17 cellular contexts compared by ENCODE assay signal in the genomic region with DNA sequence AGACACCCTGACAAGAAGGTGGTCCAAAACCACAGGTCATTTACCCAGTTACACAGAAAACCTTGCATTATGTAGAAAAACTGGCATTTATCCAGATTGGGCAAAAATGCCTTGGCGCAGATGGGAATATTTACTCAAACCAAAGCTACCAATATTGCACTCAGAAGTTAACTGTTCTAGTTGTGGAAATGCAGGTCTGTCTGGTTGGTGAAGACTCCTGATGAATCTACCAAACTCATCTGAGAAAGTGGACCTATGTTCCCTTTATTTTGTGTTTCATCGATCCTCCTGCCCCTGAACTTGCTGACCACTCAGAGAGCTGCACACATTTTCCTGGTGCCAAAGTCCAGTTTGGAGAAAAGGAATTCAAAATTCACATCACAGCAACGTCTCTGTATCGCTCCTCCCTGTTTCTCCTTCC.
A peak's percentile ranks its signal among the peaks of the same experiment; 100 is the strongest.
DNase-seq lines count a peak whose midpoint lies in the region; ATAC-seq, FAIRE-seq and TF ChIP-seq lines count a peak whose summit lies in the region.
"Had no signal": no experiment of that assay in that cellular context is flagged by ENCODE, and none has a peak within 500 bp of the region (broad histone marks: within the 10 kb centered on the region; RNA-seq: fewer than 3 reads in every experiment).

No MANE protein-coding gene starts in this region.

- H3K9me3 ChIP-seq in gastroesophageal sphincter (no peaks in the 10 kb centered on the region), pancreas (no peaks in the 10 kb centered on the region), upper lobe of right lung (no peaks in the 10 kb centered on the region)

- H3K27ac ChIP-seq in gastroesophageal sphincter (peak overlapping the region; percentile 86 to 99 (median 89)), pancreas (no peak overlapping the region), upper lobe of right lung (peak overlapping the region; percentile 28)

- TF ChIP-seq CTCF in gastroesophageal sphincter (IDR thresholded peaks at IDR 0.05) (no peak), pancreas (IDR thresholded peaks at IDR 0.05) (no peak), upper lobe of right lung (IDR thresholded peaks at IDR 0.05) (no peak)

- H3K36me3 ChIP-seq in gastroesophageal sphincter (no peaks in the 10 kb centered on the region), pancreas (no peaks in the 10 kb centered on the region), upper lobe of right lung (no peaks in the 10 kb centered on the region)

- FAIRE-seq in pancreas (lab: Jason Lieb, UNC) = no peak
- FAIRE-seq: endometrium, GM18507 had no signal

- H3K4me3 ChIP-seq in gastroesophageal sphincter (peak overlapping the region; percentile 25 to 27), pancreas (no peak overlapping the region), upper lobe of right lung (peak overlapping the region; percentile 8)

- DNase-seq in amniotic epithelial cell (ENCODE audit: low read depth) (peak; percentile 3), pancreas (no peak), upper lobe of right lung (no peak), DMS153 treated with DMSO at 0.1 percent for 48 hours (lab: John Stamatoyannopoulos, UW; ENCODE audit: unreplicated experiment) (no peak)
- DNase-seq in activated CD8-positive, alpha-beta memory T cell treated with anti-CD3 and anti-CD28 coated beads for 24 hours = no peak
- DNase-seq: activated CD4-positive, alpha-beta memory T cell treated with anti-CD3 and anti-CD28 coated beads, Interleukin-2, amount 10 ng/mL, durations not matched to agents 7 days and 5 days; activated gamma-delta T cell; CD4-positive, alpha-beta T cell; GDM1; NCI-H1105; NCI-H345; stimulated activated CD4-positive, alpha-beta T cell treated with anti-CD3 and anti-CD28 coated beads, Interleukin-4, amount 100 ng/mL, for 24 hours had no signal

- TF ChIP-seq POLR2A in gastroesophageal sphincter (IDR thresholded peaks at IDR 0.05) = no peak

- H3K27me3 ChIP-seq in gastroesophageal sphincter (no peaks in the 10 kb centered on the region), pancreas (no peaks in the 10 kb centered on the region), upper lobe of right lung (no peaks in the 10 kb centered on the region)

- intact Hi-C loops in pancreas (cut with DNase I) = no loop called here
- intact Hi-C loops in upper lobe of right lung (cut with DNase I) = no loop called here

- no peak for TF ChIP-seq EP300 in gastroesophageal sphincter (IDR thresholded peaks at IDR 0.05)

- 43 to 49% methylated on average over 4 of the region's 4 CpGs for WGBS in gastroesophageal sphincter (ENCODE audit: low coverage in 1 of 2), 2 donors
- WGBS in pancreas, 2 donors = 13 to 20% methylated on average over 4 of the region's 4 CpGs

- H3K4me1 ChIP-seq in gastroesophageal sphincter (peaks cover 20 to 42% (median 23%) of the 10 kb centered on the region in 3 donors), pancreas (peaks cover 0 to 10% (median 4%) of the 10 kb centered on the region in 3 donors), upper lobe of right lung (peaks cover 5% of the 10 kb centered on the region)

- ATAC-seq in gastroesophageal sphincter (no peak), pancreas (peak; percentile 38 to 70 (median 52)), upper lobe of right lung (no peak), HG03097 (IDR thresholded peaks at IDR 0.05; ENCODE audit: low FRiP score, unreplicated experiment) (no peak)
- ATAC-seq: stimulated activated memory B cell treated with anti-CD40 and anti-IgM and Interleukin-4, amounts not matched to agents 10 μg/mL and 1 μg/mL and 100 μg/mL, for 72 hours had no signal

Comparison
In these comparisons a context has a peak if more than half of its experiments do, and no peak if none do; other contexts are left out.
1. ATAC-seq: peak in pancreas (4 of 4); none in gastroesophageal sphincter (single experiment), upper lobe of right lung (single experiment) and HG03097 (single experiment).
2. H3K27ac ChIP-seq: peak in gastroesophageal sphincter (4 of 4) and upper lobe of right lung (single experiment); none in pancreas (0 of 4).
3. H3K4me3 ChIP-seq: peak in gastroesophageal sphincter (2 of 2) and upper lobe of right lung (single experiment); none in pancreas (0 of 4).